Comparison of ENCODE assay signal across 1 cellular context in the genomic region with DNA sequence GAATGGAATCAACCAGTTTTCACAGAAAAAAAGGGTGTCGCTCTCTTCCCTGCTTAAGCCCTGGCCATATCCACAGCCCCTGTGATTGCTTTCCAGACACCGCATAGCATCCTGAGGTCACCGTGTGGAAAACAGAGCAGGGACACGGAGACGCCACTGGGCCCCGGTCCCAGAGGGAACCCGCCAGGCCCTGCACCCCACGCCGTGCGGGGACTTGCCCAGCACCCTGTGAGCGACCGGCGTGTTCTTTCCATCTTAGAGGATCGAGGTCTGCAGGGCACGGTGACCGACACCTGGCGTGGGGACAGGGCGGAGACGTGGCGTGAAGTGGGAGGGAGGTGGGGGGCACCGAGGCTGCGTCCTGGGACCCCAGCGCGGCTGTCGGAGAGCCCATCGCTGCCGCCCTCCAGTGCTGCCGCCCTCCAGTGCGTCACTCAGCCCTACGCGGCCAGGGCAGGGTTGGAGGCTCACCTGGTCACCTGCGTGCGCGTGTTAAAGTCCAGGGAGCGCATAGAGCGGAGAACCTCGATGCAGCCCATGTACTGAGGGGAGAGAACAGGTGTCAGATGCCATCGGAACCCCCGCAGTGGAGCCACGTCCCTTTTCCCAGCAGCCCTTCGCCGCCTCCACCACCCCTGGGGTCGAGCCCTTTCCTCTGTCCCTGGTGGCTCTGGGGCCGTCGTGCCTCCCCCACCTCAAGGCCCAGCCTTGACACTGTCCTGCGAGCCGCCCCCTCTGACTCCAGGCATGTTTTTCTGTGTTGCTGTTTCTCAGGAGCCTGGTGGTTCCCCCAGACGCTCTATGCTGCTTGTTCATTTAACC.
TF ChIP-seq lines count a peak whose summit lies in the region.

No MANE protein-coding gene starts in this region.

TF ChIP-seq in H1, 55 proteins besides CTCF, POLR2A, EP300 and RAD21:
- TF ChIP-seq SP1 (IDR thresholded peaks at IDR 0.05; ENCODE audit: low read depth, low read length) (no peak), SIX5 (IDR thresholded peaks at IDR 0.05; ENCODE audit: low read depth, low read length) (no peak), RXRA (IDR thresholded peaks at IDR 0.05; ENCODE audit: insufficient read depth, low read depth, low read length) (no peak), HDAC6 (IDR thresholded peaks at IDR 0.05; ENCODE audit: low read depth, low read length) (no peak), MAFK (IDR thresholded peaks at IDR 0.05; ENCODE audit: low read depth, low read length) (no peak), EGR1 (IDR thresholded peaks at IDR 0.05; ENCODE audit: borderline replicate concordance, low read depth, low read length) (no peak), BRCA1 (IDR thresholded peaks at IDR 0.05; ENCODE audit: low read depth, low read length) (no peak), BACH1 (IDR thresholded peaks at IDR 0.05; ENCODE audit: low read length) (no peak), KDM5A (IDR thresholded peaks at IDR 0.05; ENCODE audit: low read length) (no peak)
